In the genomic region with DNA sequence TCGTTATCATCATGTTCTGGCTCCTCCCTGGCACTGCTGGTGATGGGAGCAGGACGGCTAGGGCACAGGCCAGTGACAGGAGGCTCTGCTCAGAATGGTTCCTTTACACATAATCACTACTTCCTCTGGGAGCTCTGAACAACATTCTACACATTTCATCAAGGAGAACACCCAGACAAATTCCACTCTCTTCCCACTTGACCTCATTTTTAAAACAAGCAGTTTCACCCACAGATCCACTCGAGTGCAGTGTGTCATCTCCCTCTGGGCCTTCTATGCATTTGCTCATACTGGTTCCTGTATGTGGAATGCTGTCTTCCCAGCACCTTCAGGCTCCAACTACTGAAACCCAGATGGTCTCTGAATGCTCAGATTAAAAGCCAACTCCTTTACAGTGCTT, we compare ENCODE assay signal across 16 cellular contexts.
DNase-seq lines count a peak whose midpoint lies in the region; ATAC-seq, FAIRE-seq and TF ChIP-seq lines count a peak whose summit lies in the region.
"Had no signal": no experiment of that assay in that cellular context is flagged by ENCODE, and none has a peak within 500 bp of the region (broad histone marks: within the 10 kb centered on the region; RNA-seq: fewer than 3 reads in every experiment).

No MANE protein-coding gene starts in this region.

- H4K20me1 ChIP-seq in HepG2 (ENCODE audit: insufficient read depth, low read length): no peaks in the 10 kb centered on the region

- no TSS peak for BruUV-seq in HepG2 (replicated peaks; lab: Mats Ljungman, UMichigan)

- TF ChIP-seq EP300 in HepG2 (IDR thresholded peaks at IDR 0.05; ENCODE audit: low read depth in 2 of 2, low read length in 2 of 2) (no peak), HepG2 (CRISPR knock-in tag; IDR thresholded peaks at IDR 0.05; ENCODE audit: borderline replicate concordance) (no peak)

- no peak for TF ChIP-seq RAD21 in HepG2 (CRISPR knock-in tag; IDR thresholded peaks at IDR 0.05)

- no peak overlapping the region for H3K4me3 ChIP-seq in HepG2 (replicated peaks in 1 of 3; ENCODE audit: insufficient read depth in 1 of 3, low read depth in 2 of 3, low read length in 3 of 3)
- H3K4me3 ChIP-seq in right lobe of liver: no peak overlapping the region
- H3K4me3 ChIP-seq in left lung: no peak overlapping the region
- H3K4me3 ChIP-seq: left ventricle myocardium inferior had no signal

- no peak overlapping the region for H3K9ac ChIP-seq in HepG2 (ENCODE audit: insufficient read depth, low read depth, low read length)

- in situ Hi-C loops in HepG2 (cut with HindIII; ENCODE audit: extremely low pct_ligation_motif_present, low pct_unique_long_range_greater_than_20kb): no loop called here

- no peaks in the 10 kb centered on the region for H3K9me3 ChIP-seq in HepG2 (ENCODE audit: low read length)
- H3K9me3 ChIP-seq in right lobe of liver: no peaks in the 10 kb centered on the region
- no peaks in the 10 kb centered on the region for H3K9me3 ChIP-seq in left lung
- H3K9me3 ChIP-seq: left ventricle myocardium inferior had no signal

- no peak for FAIRE-seq in HepG2 (lab: Jason Lieb, UNC)
- FAIRE-seq: TTC549 had no signal

- no peaks in the 10 kb centered on the region; the same call in 1 of the 2 replicates for H3K4me1 ChIP-seq in HepG2 (ENCODE audit: insufficient read depth, low read length)
- H3K4me1 ChIP-seq in right lobe of liver: peaks cover 0 to 4% (median 0%) of the 10 kb centered on the region in 4 donors
- peaks cover 0 to 18% of the 10 kb centered on the region in 2 donors for H3K4me1 ChIP-seq in left lung

- H3K36me3 ChIP-seq in HepG2 (replicated peaks in 1 of 2; ENCODE audit: control insufficient read depth in 1 of 2, insufficient read depth in 2 of 2, low read length in 2 of 2) (peaks cover 7 to 28% of the 10 kb centered on the region in 2 experiments; a peak in 4 of 5 replicates), right lobe of liver (peaks cover 0 to 28% (median 10%) of the 10 kb centered on the region in 4 donors), left lung (peaks cover 6 to 81% of the 10 kb centered on the region in 2 donors)

- H3K79me2 ChIP-seq in HepG2 (ENCODE audit: insufficient read depth, low read length): no peaks in the 10 kb centered on the region

- H3K27me3 ChIP-seq in HepG2 (ENCODE audit: control insufficient read depth in 1 of 2, insufficient read depth in 2 of 2, low read length in 2 of 2): no peaks in the 10 kb centered on the region; a peak in 1 of 5 replicates
- H3K27me3 ChIP-seq in right lobe of liver: no peaks in the 10 kb centered on the region
- no peaks in the 10 kb centered on the region for H3K27me3 ChIP-seq in left lung

- 95% methylated on average over 3 of the region's 3 CpGs for WGBS in HepG2 (ENCODE audit: low lambda C conversion rate)
- 67% methylated on average over 1 of the region's 3 CpGs for WGBS in right lobe of liver (ENCODE audit: insufficient coverage, low coverage, low lambda C conversion rate, missing lambda C conversion rate)

- no peak overlapping the region for H3K4me2 ChIP-seq in HepG2 (ENCODE audit: low read depth, low read length)

- intact Hi-C loops in HepG2 (cut with micrococcal nuclease; ENCODE audit: unreplicated experiment): no loop called here
- intact Hi-C loops in right lobe of liver (cut with DNase I): no loop called here
- intact Hi-C loops in left lung (cut with DNase I): no loop called here

- TF ChIP-seq CTCF in HepG2 (CRISPR knock-in tag; IDR thresholded peaks at IDR 0.05): no peak
- no peak for TF ChIP-seq CTCF in right lobe of liver (IDR thresholded peaks at IDR 0.05)
- no peak for TF ChIP-seq CTCF in left lung (IDR thresholded peaks at IDR 0.05)

- no peak overlapping the region for H2AFZ ChIP-seq in HepG2 (ENCODE audit: low read length)

- CTCF ChIA-PET in HepG2 (lab: Yijun Ruan, JAX; ENCODE audit: low intra/inter-chr PET ratio, low total read pairs): no interaction called here

- DNase-seq in HepG2 (ENCODE audit: low spot score) (no peak), right lobe of liver (no peak), astrocyte of the hippocampus (ENCODE audit: low read depth, low spot score) (peak; percentile 42), left lung (no peak), mesenteric fat pad (ENCODE audit: low spot score) (no peak), A172 (ENCODE audit: low spot score) (no peak), GOT3 (lab: John Stamatoyannopoulos, UW) (no peak)
- DNase-seq: amniotic stem cell, endodermal cell, left ventricle myocardium inferior, NCI-H1417, NCI-H774, occipital lobe had no signal

- POLR2A ChIA-PET in HepG2 (lab: Yijun Ruan, JAX): no interaction called here

- TF ChIP-seq POLR2A in HepG2 (IDR thresholded peaks at IDR 0.05; ENCODE audit: insufficient read depth in 1 of 2, low read depth in 2 of 2, low read length in 2 of 2): no peak
- TF ChIP-seq POLR2A in right lobe of liver (IDR thresholded peaks at IDR 0.05): no peak

- no peak overlapping the region for H3K27ac ChIP-seq in HepG2 (ENCODE audit: extremely low read length, insufficient read depth, low read length)
- H3K27ac ChIP-seq in right lobe of liver: no peak overlapping the region
- H3K27ac ChIP-seq in left lung: peak overlapping the region in 1 of 2 donors; percentile 75
- H3K27ac ChIP-seq: C4-2B, left ventricle myocardium inferior had no signal

- ATAC-seq in HepG2 (peak; percentile 36), right lobe of liver (no peak), left lung (peak; percentile 76), GM18511 (IDR thresholded peaks at IDR 0.05; ENCODE audit: unreplicated experiment) (no peak)

TF ChIP-seq in HepG2, 621 proteins besides CTCF, POLR2A, EP300 and RAD21:
- TF ChIP-seq TAF15 (IDR thresholded peaks at IDR 0.05; ENCODE audit: low read depth, low read length, poor library complexity, severe bottlenecking): no peak
- no peak for TF ChIP-seq PTBP1 (IDR thresholded peaks at IDR 0.05; ENCODE audit: low read depth, low read length, poor library complexity, severe bottlenecking)
- no peak for TF ChIP-seq DR1 (CRISPR knock-in tag; IDR thresholded peaks at IDR 0.05)
- TF ChIP-seq ZNF10 (CRISPR knock-in tag; IDR thresholded peaks at IDR 0.05; ENCODE audit: borderline replicate concordance, low read depth): no peak
- TF ChIP-seq MBD4 (IDR thresholded peaks at IDR 0.05; ENCODE audit: borderline replicate concordance, low read length): no peak
- TF ChIP-seq ZNF724P (CRISPR knock-in tag; IDR thresholded peaks at IDR 0.05; ENCODE audit: borderline replicate concordance): no peak
- TF ChIP-seq, protein P1, sequence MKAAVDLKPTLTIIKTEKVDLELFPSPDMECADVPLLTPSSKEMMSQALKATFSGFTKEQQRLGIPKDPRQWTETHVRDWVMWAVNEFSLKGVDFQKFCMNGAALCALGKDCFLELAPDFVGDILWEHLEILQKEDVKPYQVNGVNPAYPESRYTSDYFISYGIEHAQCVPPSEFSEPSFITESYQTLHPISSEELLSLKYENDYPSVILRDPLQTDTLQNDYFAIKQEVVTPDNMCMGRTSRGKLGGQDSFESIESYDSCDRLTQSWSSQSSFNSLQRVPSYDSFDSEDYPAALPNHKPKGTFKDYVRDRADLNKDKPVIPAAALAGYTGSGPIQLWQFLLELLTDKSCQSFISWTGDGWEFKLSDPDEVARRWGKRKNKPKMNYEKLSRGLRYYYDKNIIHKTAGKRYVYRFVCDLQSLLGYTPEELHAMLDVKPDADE (CRISPR knock-in tag; IDR thresholded peaks at IDR 0.05): no peak
- no peak for TF ChIP-seq PITX1 (CRISPR knock-in tag; IDR thresholded peaks at IDR 0.05)
- TF ChIP-seq JUND (CRISPR knock-in tag; IDR thresholded peaks at IDR 0.05): no peak
- no peak for TF ChIP-seq KLF12 (CRISPR knock-in tag; IDR thresholded peaks at IDR 0.05; ENCODE audit: borderline replicate concordance)
- no peak for TF ChIP-seq TARDBP (CRISPR knock-in tag; IDR thresholded peaks at IDR 0.05)
- TF ChIP-seq TCF7L2 (IDR thresholded peaks at IDR 0.05; ENCODE audit: low read depth, low read length): no peak
TF ChIP-seq in HepG2: peak in this region for 0.

Comparison
In these comparisons a context has a peak if more than half of its experiments do, and no peak if none do; other contexts are left out.
1. ATAC-seq: peak in HepG2 (single experiment) and left lung (single experiment); none in right lobe of liver (0 of 4) and GM18511 (single experiment).